ENCODE assay signal across 1 cellular context in the genomic region with DNA sequence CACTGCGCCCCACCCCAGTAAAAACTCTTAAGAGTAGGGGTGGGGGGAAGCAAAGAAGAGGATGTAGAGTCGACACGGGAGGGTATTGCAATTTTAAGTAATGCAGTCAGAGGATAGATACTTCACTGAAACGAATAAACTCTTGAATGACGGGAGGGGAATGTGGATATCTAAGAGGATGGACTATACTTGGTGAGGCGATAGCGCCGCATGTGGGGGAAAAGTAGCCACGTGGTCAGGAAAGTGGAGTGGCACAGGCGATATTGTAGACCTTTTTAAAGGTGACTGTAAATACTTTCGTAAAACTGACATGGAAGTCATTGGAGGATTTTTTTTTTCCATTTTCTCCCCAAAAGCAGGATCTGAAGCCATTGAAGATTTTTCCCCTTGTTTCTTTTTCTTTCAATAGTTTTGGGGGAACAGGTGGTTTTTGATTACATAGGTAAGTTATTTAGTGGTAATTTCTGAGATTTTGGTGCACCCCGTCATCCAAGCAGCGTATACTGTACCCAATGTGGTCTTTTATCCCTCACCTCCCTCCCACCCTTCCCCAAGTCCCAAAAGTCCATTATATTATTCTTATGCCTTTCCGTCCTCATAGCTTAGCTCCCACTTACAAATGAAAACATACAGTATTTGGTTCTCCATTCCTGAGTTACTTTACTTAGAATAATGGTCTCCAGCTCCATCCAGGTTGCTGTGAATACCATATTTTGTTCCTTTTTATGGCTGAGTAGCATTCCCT.
TF ChIP-seq lines count a peak whose summit lies in the region.

No MANE protein-coding gene starts in this region.

TF ChIP-seq in GM23338, 12 proteins besides CTCF, POLR2A, EP300 and RAD21:
- TF ChIP-seq ZNF331 (CRISPR knock-in tag; IDR thresholded peaks at IDR 0.05; ENCODE audit: low read depth) (no peak), EZH2 (IDR thresholded peaks at IDR 0.05; ENCODE audit: low read depth, unreplicated experiment) (no peak), JUNB (IDR thresholded peaks at IDR 0.05; ENCODE audit: unreplicated experiment) (no peak), STAT1 (IDR thresholded peaks at IDR 0.05; ENCODE audit: unreplicated experiment) (no peak), EZH2phosphoT487 (IDR thresholded peaks at IDR 0.05; ENCODE audit: unreplicated experiment) (no peak), ZNF114 (CRISPR knock-in tag; IDR thresholded peaks at IDR 0.05) (no peak), POLR2AphosphoS5 (IDR thresholded peaks at IDR 0.05; ENCODE audit: low read depth) (no peak), CREB1 (CRISPR knock-in tag; IDR thresholded peaks at IDR 0.05; ENCODE audit: low read depth) (no peak)
- TF ChIP-seq, protein P1, sequence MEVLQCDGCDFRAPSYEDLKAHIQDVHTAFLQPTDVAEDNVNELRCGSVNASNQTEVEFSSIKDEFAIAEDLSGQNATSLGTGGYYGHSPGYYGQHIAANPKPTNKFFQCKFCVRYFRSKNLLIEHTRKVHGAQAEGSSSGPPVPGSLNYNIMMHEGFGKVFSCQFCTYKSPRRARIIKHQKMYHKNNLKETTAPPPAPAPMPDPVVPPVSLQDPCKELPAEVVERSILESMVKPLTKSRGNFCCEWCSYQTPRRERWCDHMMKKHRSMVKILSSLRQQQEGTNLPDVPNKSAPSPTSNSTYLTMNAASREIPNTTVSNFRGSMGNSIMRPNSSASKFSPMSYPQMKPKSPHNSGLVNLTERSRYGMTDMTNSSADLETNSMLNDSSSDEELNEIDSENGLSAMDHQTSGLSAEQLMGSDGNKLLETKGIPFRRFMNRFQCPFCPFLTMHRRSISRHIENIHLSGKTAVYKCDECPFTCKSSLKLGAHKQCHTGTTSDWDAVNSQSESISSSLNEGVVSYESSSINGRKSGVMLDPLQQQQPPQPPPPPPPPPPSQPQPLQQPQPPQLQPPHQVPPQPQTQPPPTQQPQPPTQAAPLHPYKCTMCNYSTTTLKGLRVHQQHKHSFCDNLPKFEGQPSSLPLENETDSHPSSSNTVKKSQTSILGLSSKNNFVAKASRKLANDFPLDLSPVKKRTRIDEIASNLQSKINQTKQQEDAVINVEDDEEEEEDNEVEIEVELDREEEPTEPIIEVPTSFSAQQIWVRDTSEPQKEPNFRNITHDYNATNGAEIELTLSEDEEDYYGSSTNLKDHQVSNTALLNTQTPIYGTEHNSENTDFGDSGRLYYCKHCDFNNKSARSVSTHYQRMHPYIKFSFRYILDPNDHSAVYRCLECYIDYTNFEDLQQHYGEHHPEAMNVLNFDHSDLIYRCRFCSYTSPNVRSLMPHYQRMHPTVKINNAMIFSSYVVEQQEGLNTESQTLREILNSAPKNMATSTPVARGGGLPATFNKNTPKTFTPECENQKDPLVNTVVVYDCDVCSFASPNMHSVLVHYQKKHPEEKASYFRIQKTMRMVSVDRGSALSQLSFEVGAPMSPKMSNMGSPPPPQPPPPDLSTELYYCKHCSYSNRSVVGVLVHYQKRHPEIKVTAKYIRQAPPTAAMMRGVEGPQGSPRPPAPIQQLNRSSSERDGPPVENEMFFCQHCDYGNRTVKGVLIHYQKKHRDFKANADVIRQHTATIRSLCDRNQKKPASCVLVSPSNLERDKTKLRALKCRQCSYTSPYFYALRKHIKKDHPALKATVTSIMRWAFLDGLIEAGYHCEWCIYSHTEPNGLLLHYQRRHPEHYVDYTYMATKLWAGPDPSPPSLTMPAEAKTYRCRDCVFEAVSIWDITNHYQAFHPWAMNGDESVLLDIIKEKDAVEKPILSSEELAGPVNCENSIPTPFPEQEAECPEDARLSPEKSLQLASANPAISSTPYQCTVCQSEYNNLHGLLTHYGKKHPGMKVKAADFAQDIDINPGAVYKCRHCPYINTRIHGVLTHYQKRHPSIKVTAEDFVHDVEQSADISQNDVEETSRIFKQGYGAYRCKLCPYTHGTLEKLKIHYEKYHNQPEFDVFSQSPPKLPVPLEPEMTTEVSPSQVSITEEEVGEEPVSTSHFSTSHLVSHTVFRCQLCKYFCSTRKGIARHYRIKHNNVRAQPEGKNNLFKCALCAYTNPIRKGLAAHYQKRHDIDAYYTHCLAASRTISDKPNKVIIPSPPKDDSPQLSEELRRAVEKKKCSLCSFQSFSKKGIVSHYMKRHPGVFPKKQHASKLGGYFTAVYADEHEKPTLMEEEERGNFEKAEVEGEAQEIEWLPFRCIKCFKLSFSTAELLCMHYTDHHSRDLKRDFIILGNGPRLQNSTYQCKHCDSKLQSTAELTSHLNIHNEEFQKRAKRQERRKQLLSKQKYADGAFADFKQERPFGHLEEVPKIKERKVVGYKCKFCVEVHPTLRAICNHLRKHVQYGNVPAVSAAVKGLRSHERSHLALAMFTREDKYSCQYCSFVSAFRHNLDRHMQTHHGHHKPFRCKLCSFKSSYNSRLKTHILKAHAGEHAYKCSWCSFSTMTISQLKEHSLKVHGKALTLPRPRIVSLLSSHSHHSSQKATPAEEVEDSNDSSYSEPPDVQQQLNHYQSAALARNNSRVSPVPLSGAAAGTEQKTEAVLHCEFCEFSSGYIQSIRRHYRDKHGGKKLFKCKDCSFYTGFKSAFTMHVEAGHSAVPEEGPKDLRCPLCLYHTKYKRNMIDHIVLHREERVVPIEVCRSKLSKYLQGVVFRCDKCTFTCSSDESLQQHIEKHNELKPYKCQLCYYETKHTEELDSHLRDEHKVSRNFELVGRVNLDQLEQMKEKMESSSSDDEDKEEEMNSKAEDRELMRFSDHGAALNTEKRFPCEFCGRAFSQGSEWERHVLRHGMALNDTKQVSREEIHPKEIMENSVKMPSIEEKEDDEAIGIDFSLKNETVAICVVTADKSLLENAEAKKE (CRISPR knock-in tag; IDR thresholded peaks at IDR 0.05), result no peak
- TF ChIP-seq, protein P2, sequence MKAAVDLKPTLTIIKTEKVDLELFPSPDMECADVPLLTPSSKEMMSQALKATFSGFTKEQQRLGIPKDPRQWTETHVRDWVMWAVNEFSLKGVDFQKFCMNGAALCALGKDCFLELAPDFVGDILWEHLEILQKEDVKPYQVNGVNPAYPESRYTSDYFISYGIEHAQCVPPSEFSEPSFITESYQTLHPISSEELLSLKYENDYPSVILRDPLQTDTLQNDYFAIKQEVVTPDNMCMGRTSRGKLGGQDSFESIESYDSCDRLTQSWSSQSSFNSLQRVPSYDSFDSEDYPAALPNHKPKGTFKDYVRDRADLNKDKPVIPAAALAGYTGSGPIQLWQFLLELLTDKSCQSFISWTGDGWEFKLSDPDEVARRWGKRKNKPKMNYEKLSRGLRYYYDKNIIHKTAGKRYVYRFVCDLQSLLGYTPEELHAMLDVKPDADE (IDR thresholded peaks at IDR 0.05), result no peak
